ENCODE assay signal across 19 cellular contexts in the genomic region with DNA sequence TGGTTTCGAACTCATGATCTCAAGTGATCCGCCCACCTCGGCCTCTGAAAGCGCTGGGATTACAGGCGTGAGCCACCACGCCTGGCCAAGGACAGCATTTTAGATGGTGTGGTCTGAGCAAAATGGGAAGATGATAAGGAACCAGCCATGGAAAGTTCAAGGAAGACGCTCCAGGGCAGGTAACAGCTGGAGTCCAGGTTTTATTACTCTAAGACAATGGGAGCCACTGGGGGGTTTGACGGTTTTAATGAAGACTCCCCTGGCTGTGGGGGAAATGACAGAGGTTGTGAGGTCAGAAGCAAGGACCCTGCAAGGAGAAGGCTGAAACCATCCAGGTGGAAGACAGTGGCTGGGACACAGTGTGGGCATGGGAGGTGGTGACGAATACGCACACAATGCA.
"Had no signal": no experiment of that assay in that cellular context is flagged by ENCODE, and none has a peak within 500 bp of the region (broad histone marks: within the 10 kb centered on the region; RNA-seq: fewer than 3 reads in every experiment).

No MANE protein-coding gene starts in this region.

- H3K4me3 ChIP-seq: esophagus muscularis mucosa, right lobe of liver, stomach, thoracic aorta, transverse colon had no signal

- H3K4me1 ChIP-seq: gastrocnemius medialis, parathyroid adenoma, psoas muscle, right lobe of liver had no signal

- H2AFZ ChIP-seq: parathyroid adenoma had no signal

- H3K27me3 Mint-ChIP-seq: natural killer cell treated with Interleukin-12 subunit alpha and Interleukin-12 subunit beta and Interleukin-15 and Interleukin-18, amount 100 ng/mL, for 72 hours had no signal

- ATAC-seq: gastrocnemius medialis; left lobe of liver; natural killer cell treated with Interleukin-12 subunit alpha and Interleukin-12 subunit beta and Interleukin-15 and Interleukin-18, amount 100 ng/mL, for 72 hours; psoas muscle; right lobe of liver had no signal

- H3K9me3 ChIP-seq: esophagus muscularis mucosa, gastrocnemius medialis, psoas muscle, right lobe of liver, stomach, thoracic aorta, transverse colon had no signal

- H3K27ac ChIP-seq: epithelial cell of prostate, esophagus muscularis mucosa, gastrocnemius medialis, parathyroid adenoma, psoas muscle, right lobe of liver, thoracic aorta had no signal

- H3K27me3 ChIP-seq: esophagus muscularis mucosa, gastrocnemius medialis, right lobe of liver, stomach, transverse colon had no signal

- DNase-seq: effector memory CD4-positive, alpha-beta T cell; gastrocnemius medialis; islet precursor cell; midbrain; occipital lobe; psoas muscle; retina; right lobe of liver; stimulated activated CD4-positive, alpha-beta T cell treated with anti-CD3 and anti-CD28 coated beads, Interleukin-4, amount 100 ng/mL, for 24 hours; stimulated activated naive CD4-positive, alpha-beta T cell; stomach; substantia nigra; transverse colon had no signal

- H3K27ac Mint-ChIP-seq: natural killer cell treated with Interleukin-12 subunit alpha and Interleukin-12 subunit beta and Interleukin-15 and Interleukin-18, amount 100 ng/mL, for 72 hours had no signal

- H3K9ac ChIP-seq: parathyroid adenoma had no signal

- H3K4me3 Mint-ChIP-seq: natural killer cell treated with Interleukin-12 subunit alpha and Interleukin-12 subunit beta and Interleukin-15 and Interleukin-18, amount 100 ng/mL, for 72 hours had no signal

- H3K9me3 Mint-ChIP-seq: natural killer cell treated with Interleukin-12 subunit alpha and Interleukin-12 subunit beta and Interleukin-15 and Interleukin-18, amount 100 ng/mL, for 72 hours had no signal
